In genomic region chr13:63408227-63409202, GRCh38 we compare ENCODE assay signal across 20 cellular contexts.
A peak's percentile ranks its signal among the peaks of the same experiment; 100 is the strongest.
DNase-seq lines count a peak whose midpoint lies in the region; FAIRE-seq and TF ChIP-seq lines count a peak whose summit lies in the region.
"Had no signal": no experiment of that assay in that cellular context is flagged by ENCODE, and none has a peak within 500 bp of the region (broad histone marks: within the 10 kb centered on the region; RNA-seq: fewer than 3 reads in every experiment).

No MANE protein-coding gene starts in this region.

- H3K9me3 ChIP-seq in NT2/D1 (ENCODE audit: insufficient read depth, low read length) = no peaks in the 10 kb centered on the region
- no peaks in the 10 kb centered on the region for H3K9me3 ChIP-seq in H1 (ENCODE audit: insufficient read depth in 2 of 2, low read depth in 1 of 2, low read length in 1 of 2)
- H3K9me3 ChIP-seq: ascending aorta, gastroesophageal sphincter had no signal

- TF ChIP-seq RAD21 in H1 (IDR thresholded peaks at IDR 0.05 in 1 of 2, conservative IDR thresholded peaks at IDR 0.05 in 1 of 2; ENCODE audit: low read depth in 2 of 2, low read length in 2 of 2) = no peak

- H2BK5ac ChIP-seq in H1 (ENCODE audit: low read depth, low read length) = no peak overlapping the region

- H3K14ac ChIP-seq in H1 (ENCODE audit: insufficient read length) = no peak overlapping the region

- CTCF ChIA-PET in H1 (lab: Charles Lee; ENCODE audit: partially characterized antibody) (no interaction called here), MCF 10A (lab: Yijun Ruan, JAX) (no interaction called here)

- no peak overlapping the region for H2BK12ac ChIP-seq in H1 (ENCODE audit: low read depth, low read length)

- no peak overlapping the region for H4K91ac ChIP-seq in H1 (replicated peaks; ENCODE audit: insufficient read length, low read length)

- TF ChIP-seq CTCF in D721Med (IDR thresholded peaks at IDR 0.05; ENCODE audit: insufficient read depth, missing control alignments) = no peak
- TF ChIP-seq CTCF in H1 (IDR thresholded peaks at IDR 0.05; ENCODE audit: control extremely low read depth in 1 of 3, insufficient read depth in 1 of 3, low read depth in 1 of 3, low read length in 3 of 3) = no peak
- TF ChIP-seq CTCF in nephron (IDR thresholded peaks at IDR 0.05; ENCODE audit: unreplicated experiment in 3 of 3) = no peak
- TF ChIP-seq CTCF in MCF 10A (IDR thresholded peaks at IDR 0.05; ENCODE audit: unreplicated experiment) = no peak

- H3K4me3 ChIP-seq in NT2/D1 (ENCODE audit: insufficient read length, low read depth) (no peak overlapping the region), H1 (ENCODE audit: extremely low read depth in 1 of 4, insufficient read depth in 2 of 4, low read depth in 3 of 4, low read length in 4 of 4) (no peak overlapping the region)
- H3K4me3 ChIP-seq: ascending aorta, gastroesophageal sphincter had no signal

- peak overlapping the region; percentile 11 to 44 (median 37) for H3K4me3 Mint-ChIP-seq in nephron
- no peak overlapping the region for H3K4me3 Mint-ChIP-seq in MCF 10A (ENCODE audit: unreplicated experiment)
- H3K4me3 Mint-ChIP-seq: activated CD8-positive, alpha-beta T cell treated with anti-CD3 and anti-CD28 coated beads, Interleukin-2, amount 10 ng/mL, durations not matched to agents 7 days and 5 days; activated T-helper 17 cell treated with anti-CD3 and anti-CD28 coated beads, Interleukin-2, amount 50 U/mL, for 72 hours had no signal

- H3K79me1 ChIP-seq in H1 (ENCODE audit: low read depth, low read length) = no peaks in the 10 kb centered on the region

- no TSS peak for BruUV-seq in MCF 10A (replicated peaks; lab: Mats Ljungman, UMichigan)

- H3K36me3 Mint-ChIP-seq in nephron (ENCODE audit: low read depth) (no peaks in the 10 kb centered on the region), MCF 10A (ENCODE audit: insufficient read depth, unreplicated experiment) (no peaks in the 10 kb centered on the region)

- FAIRE-seq in D721Med (lab: Jason Lieb, UNC) (peak; percentile 25), H1 (lab: Jason Lieb, UNC) (peak; percentile 68)
- FAIRE-seq: TTC549 had no signal

- H2AFZ ChIP-seq in H1 (ENCODE audit: low read length) = no peak overlapping the region

- H2AK5ac ChIP-seq in H1 (ENCODE audit: low read depth, low read length) = no peak overlapping the region

- intact Hi-C loops in MCF 10A (cut with micrococcal nuclease) = no loop called here

- H3K27me3 Mint-ChIP-seq in nephron (ENCODE audit: low read depth) = no peaks in the 10 kb centered on the region
- H3K27me3 Mint-ChIP-seq in MCF 10A (ENCODE audit: insufficient read depth, unreplicated experiment) = no peaks in the 10 kb centered on the region
- H3K27me3 Mint-ChIP-seq: activated T-helper 17 cell treated with anti-CD3 and anti-CD28 coated beads, Interleukin-2, amount 50 U/mL, for 72 hours had no signal

- in situ Hi-C loops in ACHN (cut with HindIII; ENCODE audit: low pct_ligation_motif_present, low pct_unique_long_range_greater_than_20kb, low sequenced_read_pairs) = no loop called here

- no peak overlapping the region for H2BK120ac ChIP-seq in H1 (replicated peaks; ENCODE audit: low read depth, low read length)

- no peak overlapping the region for H3K23ac ChIP-seq in H1 (ENCODE audit: insufficient read length)

- H3K4me2 ChIP-seq in H1 (ENCODE audit: insufficient read depth in 1 of 2, low read depth in 2 of 2, low read length in 2 of 2) = no peak overlapping the region

- no peaks in the 10 kb centered on the region for H3K79me2 ChIP-seq in H1 (ENCODE audit: control insufficient read depth in 1 of 2, insufficient read depth in 2 of 2, low read length in 2 of 2)

- H3K27ac Mint-ChIP-seq in nephron (peak overlapping the region; percentile 87 to 96 (median 90)), MCF 10A (ENCODE audit: low read depth, unreplicated experiment) (no peak overlapping the region)
- H3K27ac Mint-ChIP-seq: activated CD8-positive, alpha-beta T cell treated with anti-CD3 and anti-CD28 coated beads, Interleukin-2, amount 10 ng/mL, durations not matched to agents 7 days and 5 days; activated T-helper 17 cell treated with anti-CD3 and anti-CD28 coated beads, Interleukin-2, amount 50 U/mL, for 72 hours had no signal

- H4K20me1 ChIP-seq in H1 (replicated peaks in 1 of 2; ENCODE audit: control insufficient read depth in 1 of 2, insufficient read depth in 2 of 2, low read length in 2 of 2) = no peaks in the 10 kb centered on the region

- WGBS in H1 (ENCODE audit: extremely low coverage in 1 of 2, insufficient coverage in 1 of 2, insufficient read length in 1 of 2, insufficient replicate concordance in 2 of 2, low coverage in 1 of 2, low lambda C conversion rate in 2 of 2, missing lambda C conversion rate in 1 of 2), 2 experiments = 81% methylated on average over 4 of the region's 4 CpGs; no CpG with 5 or more reads in 1 of the 2 experiments

- H3K9me3 Mint-ChIP-seq in nephron = no peaks in the 10 kb centered on the region
- peaks cover 8% of the 10 kb centered on the region for H3K9me3 Mint-ChIP-seq in MCF 10A (ENCODE audit: unreplicated experiment)

- TF ChIP-seq EP300 in H1 (IDR thresholded peaks at IDR 0.05; ENCODE audit: borderline replicate concordance in 1 of 2, low read depth in 2 of 2, low read length in 2 of 2) = no peak

- H4K5ac ChIP-seq in H1 (ENCODE audit: insufficient read length, low read depth, low read length) = no peak overlapping the region

- H3K4me1 Mint-ChIP-seq in nephron (peaks cover 33% of the 10 kb centered on the region), MCF 10A (ENCODE audit: insufficient read depth, unreplicated experiment) (no peaks in the 10 kb centered on the region)
- H3K4me1 Mint-ChIP-seq: activated T-helper 17 cell treated with anti-CD3 and anti-CD28 coated beads, Interleukin-2, amount 50 U/mL, for 72 hours had no signal

- no peaks in the 10 kb centered on the region for H3K27me3 ChIP-seq in NT2/D1 (ENCODE audit: insufficient read depth, insufficient read length)
- no peaks in the 10 kb centered on the region for H3K27me3 ChIP-seq in H1 (replicated peaks in 1 of 4; ENCODE audit: control insufficient read depth in 3 of 4, extremely low read depth in 1 of 4, insufficient read depth in 3 of 4, low read length in 3 of 4)
- H3K27me3 ChIP-seq: ascending aorta, gastroesophageal sphincter had no signal

- H3K36me3 ChIP-seq in NT2/D1 (ENCODE audit: insufficient read depth, insufficient read length, low read length) = no peaks in the 10 kb centered on the region
- no peaks in the 10 kb centered on the region for H3K36me3 ChIP-seq in H1 (ENCODE audit: control insufficient read depth in 2 of 4, insufficient read depth in 4 of 4, low read length in 3 of 4)
- H3K36me3 ChIP-seq: ascending aorta, gastroesophageal sphincter had no signal

- H3K23me2 ChIP-seq in H1 (ENCODE audit: low read depth, low read length) = no peaks in the 10 kb centered on the region

- H3K27ac ChIP-seq in H1 (ENCODE audit: low read depth, low read length) = no peak overlapping the region
- H3K27ac ChIP-seq: ascending aorta, gastroesophageal sphincter had no signal

- H2BK15ac ChIP-seq in H1 (ENCODE audit: low read length) = no peak overlapping the region

- H3K4ac ChIP-seq in H1 (replicated peaks; ENCODE audit: insufficient read length, low read depth, low read length) = no peak overlapping the region

- no peak overlapping the region for H3K18ac ChIP-seq in H1 (ENCODE audit: extremely low read depth, low read length)

- no peak overlapping the region for H2BK20ac ChIP-seq in H1 (ENCODE audit: low read length)

- H3K4me1 ChIP-seq in NT2/D1 (ENCODE audit: insufficient read depth, insufficient read length) (no peaks in the 10 kb centered on the region), H1 (replicated peaks in 1 of 4; ENCODE audit: control insufficient read depth in 3 of 4, insufficient read depth in 4 of 4, low read length in 3 of 4) (no peaks in the 10 kb centered on the region; a peak in 2 of 7 replicates)
- H3K4me1 ChIP-seq: ascending aorta had no signal

- DNase-seq in D721Med (ENCODE audit: insufficient read length, low spot score) (no peak), NT2/D1 (ENCODE audit: low read depth, low spot score) (peak; percentile 5), H1 (ENCODE audit: low read depth in 1 of 2, low spot score in 2 of 2) (no peak), NCI-H1417 treated with DMSO at 0.1 percent for 48 hours (lab: John Stamatoyannopoulos, UW) (no peak), MCF 10A (ENCODE audit: unreplicated experiment) (no peak), NAMALWA (ENCODE audit: low spot score) (no peak), ACHN (no peak)
- DNase-seq: activated CD8-positive, alpha-beta T cell treated with anti-CD3 and anti-CD28 coated beads, Interleukin-2, amount 10 ng/mL, durations not matched to agents 7 days and 5 days; DMS153; effector CD8-positive, alpha-beta T cell; KG1; NCI-H187 treated with DMSO at 0.1 percent for 48 hours; NK-92 treated with Interleukin-12 subunit alpha and Interleukin-12 subunit beta, amount 100 ng/mL, for 24 hours; posterior cingulate gyrus; SIG-M5 had no signal

- POLR2A ChIA-PET in H1 (lab: Charles Lee; ENCODE audit: partially characterized antibody) (interaction anchor here (0.6 kb wide), 1 partner anchor 23 kb away, joined by 4 read pairs; no protein-coding TSS in a partner anchor), MCF 10A (lab: Yijun Ruan, JAX) (no interaction called here)

- H3K9ac ChIP-seq in NT2/D1 (ENCODE audit: insufficient read length, low read depth) = no peak overlapping the region
- H3K9ac ChIP-seq in H1 (replicated peaks in 1 of 4; ENCODE audit: extremely low read depth in 1 of 4, low read depth in 3 of 4, low read length in 3 of 4) = no peak overlapping the region

- no peak overlapping the region for H3K56ac ChIP-seq in H1 (replicated peaks; ENCODE audit: insufficient read length, low read depth, low read length)

- TF ChIP-seq POLR2A in H1 (IDR thresholded peaks at IDR 0.05; ENCODE audit: control extremely low read depth in 1 of 2, low read depth in 2 of 2, low read length in 2 of 2) = no peak

- no peak overlapping the region for H4K8ac ChIP-seq in H1 (ENCODE audit: extremely low read depth, insufficient read depth, low read length)

TF ChIP-seq in H1, 55 proteins besides CTCF, POLR2A, EP300 and RAD21:
- TF ChIP-seq TEAD4 (IDR thresholded peaks at IDR 0.05; ENCODE audit: low read depth, low read length) (0 out of 2 replicates have a peak, but pooled peaks have one; percentile 13), SIX5 (IDR thresholded peaks at IDR 0.05; ENCODE audit: low read depth, low read length) (no peak), EGR1 (IDR thresholded peaks at IDR 0.05; ENCODE audit: borderline replicate concordance, low read depth, low read length) (no peak)
